In genomic region chr7:43572516-43573049, GRCh38 we compare ENCODE assay signal across 8 cellular contexts. TPM values are rescaled to one million over a fixed set of nuclear protein-coding genes. Genes with fewer than 3 reads are reported as not detected.
DNase-seq lines count a peak whose midpoint lies in the region; ATAC-seq and TF ChIP-seq lines count a peak whose summit lies in the region.

No MANE protein-coding gene starts in this region.

- H3K4me3 ChIP-seq in HFF-Myc (replicated peaks; ENCODE audit: low read depth, low read length), result no peak overlapping the region

- TF ChIP-seq CTCF in HFF-Myc (IDR thresholded peaks at IDR 0.05; ENCODE audit: low read depth, low read length, missing control alignments), result no peak

- intact Hi-C loops in posterior vena cava (cut with DNase I), result no loop called here

- ATAC-seq in HG02970 (IDR thresholded peaks at IDR 0.05; ENCODE audit: low FRiP score, unreplicated experiment), result no peak

- DNase-seq in AG20443 (ENCODE audit: low spot score) (peak; percentile 90), HFF-Myc (ENCODE audit: extremely low read depth, low read depth) (peak; percentile 92), SKM-1 (lab: John Stamatoyannopoulos, UW; ENCODE audit: unreplicated experiment) (peak; percentile 93), epithelial cell of prostate (ENCODE audit: low read depth, low spot score) (peak; percentile 98), putamen (ENCODE audit: low spot score) (peak; percentile 53), posterior vena cava (ENCODE audit: low spot score) (no peak), SK-N-DZ (ENCODE audit: low spot score) (no peak)

- peak overlapping the region; percentile 99 for H3K27ac ChIP-seq in epithelial cell of prostate

RNA-seq across cellular contexts. Expression of gene STK17A, which starts 10.3 kb away (rescaled TPM):
- 10 to 100 TPM; 21.1 to 32.2 TPM for total RNA-seq in posterior vena cava
- 6.3 and 8.9 TPM in 2 replicates for polyA plus RNA-seq in SK-N-DZ (2014; cell fraction: cytosol; rRNA removed)
- polyA plus RNA-seq in SK-N-DZ (2014; cell fraction: nucleus; rRNA removed), result 5.1 and 5.5 TPM in 2 replicates

Comparison
In these comparisons a context has a peak if more than half of its experiments do, and no peak if none do; other contexts are left out.
1. DNase-seq: peak in AG20443 (single experiment), HFF-Myc (single experiment), SKM-1 (single experiment), epithelial cell of prostate (single experiment) and putamen (single experiment); none in posterior vena cava (single experiment) and SK-N-DZ (single experiment).